ENCODE assay signal across 1 cellular context in the genomic region with DNA sequence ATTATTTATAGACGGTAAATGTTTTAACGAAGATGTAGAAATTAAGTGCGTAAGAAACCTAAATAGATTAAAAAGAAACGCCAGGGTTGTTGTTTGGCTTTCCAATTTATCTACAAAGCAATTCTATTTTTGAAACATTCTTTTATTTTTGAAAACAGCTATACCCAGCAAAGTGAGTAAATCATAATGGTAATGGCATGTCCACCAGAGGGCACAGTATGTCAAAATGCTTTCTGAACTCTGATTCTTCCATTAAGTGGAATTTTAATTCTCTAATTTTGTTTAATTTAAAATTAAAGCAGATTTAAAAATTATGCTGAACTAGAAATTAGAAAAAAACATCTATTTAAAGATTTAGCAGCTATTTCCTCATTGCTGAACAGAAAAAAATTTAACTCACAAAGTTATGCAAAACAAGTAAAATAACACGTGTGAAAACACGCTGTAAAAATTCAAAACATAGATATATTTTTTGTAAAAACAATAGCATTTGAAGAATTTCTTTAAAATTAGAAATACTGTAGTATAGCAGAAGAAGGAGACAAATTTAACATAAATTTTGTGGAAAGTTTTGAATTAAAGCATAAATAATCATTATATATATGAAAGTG.
TF ChIP-seq lines count a peak whose summit lies in the region.

No MANE protein-coding gene starts in this region.

TF ChIP-seq in WTC11, 78 proteins besides CTCF, POLR2A, EP300 and RAD21 (continued from another document):
- TF ChIP-seq, protein P1, sequence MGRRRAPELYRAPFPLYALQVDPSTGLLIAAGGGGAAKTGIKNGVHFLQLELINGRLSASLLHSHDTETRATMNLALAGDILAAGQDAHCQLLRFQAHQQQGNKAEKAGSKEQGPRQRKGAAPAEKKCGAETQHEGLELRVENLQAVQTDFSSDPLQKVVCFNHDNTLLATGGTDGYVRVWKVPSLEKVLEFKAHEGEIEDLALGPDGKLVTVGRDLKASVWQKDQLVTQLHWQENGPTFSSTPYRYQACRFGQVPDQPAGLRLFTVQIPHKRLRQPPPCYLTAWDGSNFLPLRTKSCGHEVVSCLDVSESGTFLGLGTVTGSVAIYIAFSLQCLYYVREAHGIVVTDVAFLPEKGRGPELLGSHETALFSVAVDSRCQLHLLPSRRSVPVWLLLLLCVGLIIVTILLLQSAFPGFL (CRISPR knock-in tag; IDR thresholded peaks at IDR 0.05; ENCODE audit: borderline replicate concordance), result no peak
- no peak for TF ChIP-seq ELF4 (CRISPR knock-in tag; IDR thresholded peaks at IDR 0.05; ENCODE audit: low read depth)
- TF ChIP-seq ZBTB21 (CRISPR knock-in tag; IDR thresholded peaks at IDR 0.05; ENCODE audit: borderline replicate concordance), result no peak
- TF ChIP-seq, protein P2, sequence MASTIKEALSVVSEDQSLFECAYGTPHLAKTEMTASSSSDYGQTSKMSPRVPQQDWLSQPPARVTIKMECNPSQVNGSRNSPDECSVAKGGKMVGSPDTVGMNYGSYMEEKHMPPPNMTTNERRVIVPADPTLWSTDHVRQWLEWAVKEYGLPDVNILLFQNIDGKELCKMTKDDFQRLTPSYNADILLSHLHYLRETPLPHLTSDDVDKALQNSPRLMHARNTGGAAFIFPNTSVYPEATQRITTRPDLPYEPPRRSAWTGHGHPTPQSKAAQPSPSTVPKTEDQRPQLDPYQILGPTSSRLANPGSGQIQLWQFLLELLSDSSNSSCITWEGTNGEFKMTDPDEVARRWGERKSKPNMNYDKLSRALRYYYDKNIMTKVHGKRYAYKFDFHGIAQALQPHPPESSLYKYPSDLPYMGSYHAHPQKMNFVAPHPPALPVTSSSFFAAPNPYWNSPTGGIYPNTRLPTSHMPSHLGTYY (CRISPR knock-in tag; IDR thresholded peaks at IDR 0.05), result no peak
- TF ChIP-seq, protein P3, sequence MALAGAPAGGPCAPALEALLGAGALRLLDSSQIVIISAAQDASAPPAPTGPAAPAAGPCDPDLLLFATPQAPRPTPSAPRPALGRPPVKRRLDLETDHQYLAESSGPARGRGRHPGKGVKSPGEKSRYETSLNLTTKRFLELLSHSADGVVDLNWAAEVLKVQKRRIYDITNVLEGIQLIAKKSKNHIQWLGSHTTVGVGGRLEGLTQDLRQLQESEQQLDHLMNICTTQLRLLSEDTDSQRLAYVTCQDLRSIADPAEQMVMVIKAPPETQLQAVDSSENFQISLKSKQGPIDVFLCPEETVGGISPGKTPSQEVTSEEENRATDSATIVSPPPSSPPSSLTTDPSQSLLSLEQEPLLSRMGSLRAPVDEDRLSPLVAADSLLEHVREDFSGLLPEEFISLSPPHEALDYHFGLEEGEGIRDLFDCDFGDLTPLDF (CRISPR knock-in tag; IDR thresholded peaks at IDR 0.05), result no peak
- no peak for TF ChIP-seq ZNF317 (CRISPR knock-in tag; IDR thresholded peaks at IDR 0.05; ENCODE audit: borderline replicate concordance, low read depth)
- TF ChIP-seq JAZF1 (CRISPR knock-in tag; IDR thresholded peaks at IDR 0.05), result no peak
- TF ChIP-seq CREB1 (CRISPR knock-in tag; IDR thresholded peaks at IDR 0.05), result no peak
- no peak for TF ChIP-seq JUN (CRISPR knock-in tag; IDR thresholded peaks at IDR 0.05)
